In genomic region chr19:43439183-43440063, GRCh38 we compare ENCODE assay signal across 11 cellular contexts. TPM values are rescaled to one million over a fixed set of nuclear protein-coding genes. Genes with fewer than 3 reads are reported as not detected.
DNase-seq lines count a peak whose midpoint lies in the region; ATAC-seq and TF ChIP-seq lines count a peak whose summit lies in the region.
"Had no signal": no experiment of that assay in that cellular context is flagged by ENCODE, and none has a peak within 500 bp of the region (broad histone marks: within the 10 kb centered on the region; RNA-seq: fewer than 3 reads in every experiment).

No MANE protein-coding gene starts in this region.

- no peaks in the 10 kb centered on the region for H3K9me3 Mint-ChIP-seq in CD8-positive, alpha-beta T cell
- no peaks in the 10 kb centered on the region for H3K9me3 Mint-ChIP-seq in activated CD8-positive, alpha-beta T cell treated with anti-CD3 and anti-CD28 coated beads, Interleukin-2, amount 10 ng/mL, durations not matched to agents 7 days and 5 days (ENCODE audit: insufficient read depth)
- H3K9me3 Mint-ChIP-seq: brain; stimulated activated naive B cell treated with anti-CD40 and anti-IgM and Interleukin-4, amounts not matched to agents 10 μg/mL and 1 μg/mL and 100 μg/mL, for 72 hours had no signal

- no peaks in the 10 kb centered on the region for H3K27me3 ChIP-seq in CD8-positive, alpha-beta T cell (ENCODE audit: insufficient read depth, low read length)
- H3K27me3 ChIP-seq in MG63, result no peaks in the 10 kb centered on the region
- no peaks in the 10 kb centered on the region for H3K27me3 ChIP-seq in right cardiac atrium (ENCODE audit: control insufficient read depth, insufficient read depth)
- H3K27me3 ChIP-seq in adrenal gland, result no peaks in the 10 kb centered on the region
- H3K27me3 ChIP-seq in tibial artery, result peaks cover 0 to 5% of the 10 kb centered on the region in 2 donors
- peaks cover 0 to 5% (median 3%) of the 10 kb centered on the region in 3 donors for H3K27me3 ChIP-seq in gastrocnemius medialis

- H3K4me3 ChIP-seq in CD8-positive, alpha-beta T cell (ENCODE audit: low read depth, low read length), result no peak overlapping the region
- no peak overlapping the region for H3K4me3 ChIP-seq in MG63
- no peak overlapping the region for H3K4me3 ChIP-seq in right cardiac atrium (ENCODE audit: low read length)
- no peak overlapping the region for H3K4me3 ChIP-seq in adrenal gland
- no peak overlapping the region for H3K4me3 ChIP-seq in tibial artery
- H3K4me3 ChIP-seq in gastrocnemius medialis, result no peak overlapping the region

- peak overlapping the region; percentile 96 for H3K27ac Mint-ChIP-seq in CD8-positive, alpha-beta T cell
- peak overlapping the region; percentile 87 for H3K27ac Mint-ChIP-seq in activated CD8-positive, alpha-beta T cell treated with anti-CD3 and anti-CD28 coated beads, Interleukin-2, amount 10 ng/mL, durations not matched to agents 7 days and 5 days
- H3K27ac Mint-ChIP-seq: stimulated activated naive B cell treated with anti-CD40 and anti-IgM and Interleukin-4, amounts not matched to agents 10 μg/mL and 1 μg/mL and 100 μg/mL, for 72 hours had no signal

- no peak for TF ChIP-seq POLR2A in adrenal gland (IDR thresholded peaks at IDR 0.05)
- no peak for TF ChIP-seq POLR2A in gastrocnemius medialis (IDR thresholded peaks at IDR 0.05)

- intact Hi-C loops in CD8-positive, alpha-beta T cell (cut with DNase I, micrococcal nuclease), result loop anchor here in 1 of 2 experiments (1.0 to 10.0 kb wide), 3 partner anchors 24 to 225 kb away; no protein-coding TSS in a partner anchor
- intact Hi-C loops in right cardiac atrium (cut with DNase I), result loop anchor here in 2 of 4 donors (10.0 kb wide), 2 partner anchors 215 to 225 kb away; no protein-coding TSS in a partner anchor
- intact Hi-C loops in adrenal gland (cut with DNase I), result no loop called here
- intact Hi-C loops in tibial artery (cut with DNase I; ENCODE audit: low total_unique reads), result no loop called here
- intact Hi-C loops in gastrocnemius medialis (cut with DNase I; ENCODE audit: low total_unique reads), result no loop called here

- TF ChIP-seq CTCF in CD8-positive, alpha-beta T cell (IDR thresholded peaks at IDR 0.05), result no peak
- TF ChIP-seq CTCF in adrenal gland (IDR thresholded peaks at IDR 0.05), result no peak
- TF ChIP-seq CTCF in tibial artery (IDR thresholded peaks at IDR 0.05), result no peak
- no peak for TF ChIP-seq CTCF in gastrocnemius medialis (IDR thresholded peaks at IDR 0.05 in 4 of 5, conservative IDR thresholded peaks at IDR 0.05 in 1 of 5)

- WGBS in right cardiac atrium, result 39% methylated on average over 13 of the region's 13 CpGs
- WGBS in adrenal gland, 4 donors, result 50 to 76% (median 63%) methylated on average over 11 to 13 of the region's 13 CpGs

- CTCF ChIA-PET in CD8-positive, alpha-beta T cell (lab: Charles Lee), result interaction anchor here (0.7 to 9.7 kb wide), 14 partner anchors 8 to 229 kb away, joined by 3 to 158 read pairs (median 4); partner anchors contain the start of genes PHLDB3 and ZNF575
- CTCF ChIA-PET in activated CD8-positive, alpha-beta T cell treated with anti-CD3 and anti-CD28 coated beads, Interleukin-2, amount 10 ng/mL, durations not matched to agents 7 days and 5 days (lab: Charles Lee), result interaction anchor here (0.6 to 6.6 kb wide), 19 partner anchors 8 to 1043 kb away, joined by 3 to 54 read pairs (median 5); partner anchors contain the start of genes IRGQ, PHLDB3, PLAUR and ZNF576

- in situ Hi-C loops in gastrocnemius medialis (cut with MboI; ENCODE audit: low sequenced_read_pairs in 4 of 4), result loop anchor here in 1 of 4 donors (25.0 kb wide), 1 partner anchor 223 kb away; the partner anchor contains the start of gene PLAUR

- H3K27ac ChIP-seq in CD8-positive, alpha-beta T cell (ENCODE audit: low read depth, low read length), result peak overlapping the region; percentile 64
- H3K27ac ChIP-seq in right cardiac atrium (ENCODE audit: low read length), result peak overlapping the region; percentile 54
- H3K27ac ChIP-seq in adrenal gland, result no peak overlapping the region
- H3K27ac ChIP-seq in tibial artery, result no peak overlapping the region
- no peak overlapping the region for H3K27ac ChIP-seq in gastrocnemius medialis

- POLR2A ChIA-PET in CD8-positive, alpha-beta T cell (lab: Charles Lee), result interaction anchor here (0.7 to 2.9 kb wide), 14 partner anchors 8 to 338 kb away, joined by 3 to 25 read pairs (median 5); partner anchors contain the start of genes LYPD3, PHLDB3 and ZNF575
- POLR2A ChIA-PET in activated CD8-positive, alpha-beta T cell treated with anti-CD3 and anti-CD28 coated beads, Interleukin-2, amount 10 ng/mL, durations not matched to agents 7 days and 5 days (lab: Charles Lee), result interaction anchor here (0.7 to 1.9 kb wide), 7 partner anchors 19 to 156 kb away, joined by 3 to 7 read pairs (median 4); partner anchors contain the start of genes PHLDB3 and ZNF575

- ATAC-seq in CD8-positive, alpha-beta T cell, result peak; percentile 91
- ATAC-seq in activated CD8-positive, alpha-beta T cell treated with anti-CD3 and anti-CD28 coated beads, Interleukin-2, amount 10 ng/mL, durations not matched to agents 7 days and 5 days, result peak; percentile 81
- ATAC-seq in right cardiac atrium (peak; percentile 53 to 81), gastrocnemius medialis (no peak), GM21529 (IDR thresholded peaks at IDR 0.05; ENCODE audit: unreplicated experiment) (no peak)

- no peaks in the 10 kb centered on the region for H3K27me3 Mint-ChIP-seq in CD8-positive, alpha-beta T cell (ENCODE audit: low read depth)
- H3K27me3 Mint-ChIP-seq in activated CD8-positive, alpha-beta T cell treated with anti-CD3 and anti-CD28 coated beads, Interleukin-2, amount 10 ng/mL, durations not matched to agents 7 days and 5 days (ENCODE audit: low read depth), result no peaks in the 10 kb centered on the region
- H3K27me3 Mint-ChIP-seq: stimulated activated naive B cell treated with anti-CD40 and anti-IgM and Interleukin-4, amounts not matched to agents 10 μg/mL and 1 μg/mL and 100 μg/mL, for 72 hours had no signal

- no peaks in the 10 kb centered on the region for H3K9me3 ChIP-seq in CD8-positive, alpha-beta T cell (ENCODE audit: low read length)
- H3K9me3 ChIP-seq in MG63 (peaks cover 5% of the 10 kb centered on the region), right cardiac atrium (ENCODE audit: control insufficient read depth, low read length) (no peaks in the 10 kb centered on the region), adrenal gland (replicated peaks in 1 of 3) (no peaks in the 10 kb centered on the region), tibial artery (no peaks in the 10 kb centered on the region), gastrocnemius medialis (no peaks in the 10 kb centered on the region)

- no peaks in the 10 kb centered on the region for H3K36me3 Mint-ChIP-seq in CD8-positive, alpha-beta T cell
- H3K36me3 Mint-ChIP-seq in activated CD8-positive, alpha-beta T cell treated with anti-CD3 and anti-CD28 coated beads, Interleukin-2, amount 10 ng/mL, durations not matched to agents 7 days and 5 days (ENCODE audit: low read depth), result peaks cover 2% of the 10 kb centered on the region
- H3K36me3 Mint-ChIP-seq: brain; stimulated activated naive B cell treated with anti-CD40 and anti-IgM and Interleukin-4, amounts not matched to agents 10 μg/mL and 1 μg/mL and 100 μg/mL, for 72 hours had no signal

- no peak overlapping the region for H3K4me3 Mint-ChIP-seq in CD8-positive, alpha-beta T cell
- no peak overlapping the region for H3K4me3 Mint-ChIP-seq in activated CD8-positive, alpha-beta T cell treated with anti-CD3 and anti-CD28 coated beads, Interleukin-2, amount 10 ng/mL, durations not matched to agents 7 days and 5 days
- H3K4me3 Mint-ChIP-seq: brain; stimulated activated naive B cell treated with anti-CD40 and anti-IgM and Interleukin-4, amounts not matched to agents 10 μg/mL and 1 μg/mL and 100 μg/mL, for 72 hours had no signal

- DNase-seq in CD8-positive, alpha-beta T cell, result peak; percentile 12 to 72 (median 43)
- DNase-seq in MG63, result peak; percentile 61
- DNase-seq in activated CD8-positive, alpha-beta T cell treated with anti-CD3 and anti-CD28 coated beads, Interleukin-2, amount 10 ng/mL, durations not matched to agents 7 days and 5 days, result peak; percentile 68
- peak in 1 of 3 donors; percentile 42 for DNase-seq in right cardiac atrium
- DNase-seq in adrenal gland, result no peak
- DNase-seq in tibial artery, result no peak
- no peak for DNase-seq in gastrocnemius medialis
- DNase-seq: NCI-H1436 treated with DMSO at 0.1 percent for 48 hours; stimulated activated naive B cell treated with anti-CD40 and anti-IgM and Interleukin-4, amounts not matched to agents 10 μg/mL and 1 μg/mL and 100 μg/mL, for 72 hours had no signal

- H3K4me1 Mint-ChIP-seq in CD8-positive, alpha-beta T cell (ENCODE audit: low read depth), result peaks cover 56% of the 10 kb centered on the region
- H3K4me1 Mint-ChIP-seq in activated CD8-positive, alpha-beta T cell treated with anti-CD3 and anti-CD28 coated beads, Interleukin-2, amount 10 ng/mL, durations not matched to agents 7 days and 5 days (ENCODE audit: low read depth), result peaks cover 38% of the 10 kb centered on the region

- H3K4me1 ChIP-seq in CD8-positive, alpha-beta T cell (ENCODE audit: insufficient read depth, low read length), result peaks cover 33% of the 10 kb centered on the region
- H3K4me1 ChIP-seq in right cardiac atrium (ENCODE audit: control insufficient read depth, insufficient read depth, low read length) (no peaks in the 10 kb centered on the region), adrenal gland (replicated peaks in 1 of 2) (peaks cover 0 to 16% of the 10 kb centered on the region in 2 donors), tibial artery (no peaks in the 10 kb centered on the region), gastrocnemius medialis (peaks cover 0 to 5% of the 10 kb centered on the region in 2 donors)

- no peaks in the 10 kb centered on the region for H3K36me3 ChIP-seq in CD8-positive, alpha-beta T cell (ENCODE audit: insufficient read depth, low read length)
- H3K36me3 ChIP-seq in MG63, result no peaks in the 10 kb centered on the region
- no peaks in the 10 kb centered on the region for H3K36me3 ChIP-seq in adrenal gland (replicated peaks in 1 of 2)
- H3K36me3 ChIP-seq in tibial artery, result no peaks in the 10 kb centered on the region
- H3K36me3 ChIP-seq in gastrocnemius medialis, result no peaks in the 10 kb centered on the region

RNA-seq across cellular contexts. Expression of gene TEX101, which starts 24.7 kb away (rescaled TPM):
- not detected for total RNA-seq in CD8-positive, alpha-beta T cell
- not detected in 2 replicates for total RNA-seq in MG63 (2014; rRNA removed; shearing (Covaris generic); ENCODE audit: low replicate concordance)
- total RNA-seq in activated CD8-positive, alpha-beta T cell treated with anti-CD3 and anti-CD28 coated beads, Interleukin-2, amount 10 ng/mL, durations not matched to agents 7 days and 5 days, result not detected
- total RNA-seq in right cardiac atrium (not detected), adrenal gland (not detected), gastrocnemius medialis (not detected)
- polyA plus RNA-seq in right cardiac atrium (not detected), adrenal gland (not detected)

RNA-seq across cellular contexts. Expression of gene LYPD3, which starts 26.0 kb away (rescaled TPM):
- 10 to 100 TPM; 70.0 to 72.3 TPM for total RNA-seq in CD8-positive, alpha-beta T cell
- total RNA-seq in MG63 (2014; rRNA removed; shearing (Covaris generic); ENCODE audit: low replicate concordance), result not detected in 2 replicates
- total RNA-seq in activated CD8-positive, alpha-beta T cell treated with anti-CD3 and anti-CD28 coated beads, Interleukin-2, amount 10 ng/mL, durations not matched to agents 7 days and 5 days, result 1 to 10 TPM in 1 of 2 experiments, under 1 TPM in 1; 0.68 to 1.1 TPM
- total RNA-seq in right cardiac atrium, result 1 to 10 TPM in 1 of 4 donors, under 1 TPM in 3; 0.53 to 1.5 (median 0.75) TPM
- polyA plus RNA-seq in right cardiac atrium, result 0.97 TPM
- total RNA-seq in adrenal gland, result 1 to 10 TPM in 5 of 8 donors, under 1 TPM in 3; 0.18 to 1.9 (median 1.2) TPM
- under 1 TPM; 0.48 to 0.73 (median 0.57) TPM for polyA plus RNA-seq in adrenal gland
- not detected for total RNA-seq in gastrocnemius medialis

Comparison
In these comparisons a context has a peak if more than half of its experiments do, and no peak if none do; other contexts are left out.
1. ATAC-seq: peak in CD8-positive, alpha-beta T cell (single experiment), activated CD8-positive, alpha-beta T cell treated with anti-CD3 and anti-CD28 coated beads, Interleukin-2, amount 10 ng/mL, durations not matched to agents 7 days and 5 days (single experiment) and right cardiac atrium (2 of 2); none in gastrocnemius medialis (0 of 2) and GM21529 (single experiment).
2. DNase-seq: peak in CD8-positive, alpha-beta T cell (7 of 7), MG63 (single experiment) and activated CD8-positive, alpha-beta T cell treated with anti-CD3 and anti-CD28 coated beads, Interleukin-2, amount 10 ng/mL, durations not matched to agents 7 days and 5 days (single experiment); none in adrenal gland (0 of 7), tibial artery (0 of 2) and gastrocnemius medialis (0 of 2).
3. H3K27ac ChIP-seq: peak in CD8-positive, alpha-beta T cell (single experiment) and right cardiac atrium (single experiment); none in adrenal gland (0 of 5), tibial artery (0 of 2) and gastrocnemius medialis (0 of 4).
4. RNA of gene LYPD3, which starts 26.0 kb away (total RNA-seq): 70.0 to 72.3 TPM in CD8-positive, alpha-beta T cell; 0.18 to 1.9 TPM in adrenal gland, 0.68 to 1.1 TPM in activated CD8-positive, alpha-beta T cell treated with anti-CD3 and anti-CD28 coated beads, Interleukin-2, amount 10 ng/mL, durations not matched to agents 7 days and 5 days, 0.53 to 1.5 TPM in right cardiac atrium, not detected in MG63 and not detected in gastrocnemius medialis; every median in the first group is over 10 times any median in the second.